ENCODE assay signal across 22 cellular contexts in the genomic region with DNA sequence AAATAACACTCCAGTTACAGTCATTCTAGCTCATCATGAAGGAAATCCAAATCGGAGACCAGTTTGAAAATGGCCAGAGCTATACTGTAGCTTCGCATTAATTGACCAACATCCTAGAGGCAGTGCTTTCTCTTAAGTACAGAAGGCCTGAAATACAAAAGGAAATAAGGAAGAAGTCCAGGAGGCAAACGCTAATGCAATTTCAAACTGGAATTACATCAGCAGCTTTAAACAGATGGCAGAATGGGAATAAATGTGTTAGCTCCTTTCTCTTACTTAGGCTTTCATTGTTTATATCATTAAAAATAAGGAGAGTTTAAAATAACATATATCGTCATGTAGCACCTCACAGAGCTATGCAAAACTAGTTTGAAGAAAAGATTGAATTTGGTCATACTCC.
DNase-seq lines count a peak whose midpoint lies in the region; ATAC-seq and TF ChIP-seq lines count a peak whose summit lies in the region.
"Had no signal": no experiment of that assay in that cellular context is flagged by ENCODE, and none has a peak within 500 bp of the region (broad histone marks: within the 10 kb centered on the region; RNA-seq: fewer than 3 reads in every experiment).

No MANE protein-coding gene starts in this region.

- H3K4me1 Mint-ChIP-seq in activated T-cell treated with anti-CD3 and anti-CD28 coated beads, Interleukin-2, amount 50 U/mL, for 24 hours (ENCODE audit: low read depth) = peaks cover 5% of the 10 kb centered on the region
- H3K4me1 Mint-ChIP-seq in activated T-helper 2 cell treated with anti-CD3 and anti-CD28 coated beads, Interferon-gamma antibody, Interleukin-2, Interleukin-4, amounts not matched to agents 10 μg/mL and 5 μg/mL and 100 μg/mL, durations not matched to agents 14 hours and 24 hours and 36 hours (ENCODE audit: low read depth) = peaks cover 10% of the 10 kb centered on the region
- H3K4me1 Mint-ChIP-seq: CD4-positive, alpha-beta memory T cell; neural crest cell had no signal

- TF ChIP-seq CTCF in choroid plexus epithelial cell (conservative IDR thresholded peaks at IDR 0.05; ENCODE audit: low read depth, low read length) (no peak), upper lobe of right lung (IDR thresholded peaks at IDR 0.05) (no peak)

- no peaks in the 10 kb centered on the region for H3K9me3 ChIP-seq in upper lobe of right lung
- H3K9me3 ChIP-seq: Peyer's patch, psoas muscle had no signal

- peak; percentile 15 to 54 for DNase-seq in NCI-H524 (lab: John Stamatoyannopoulos, UW)
- DNase-seq in NCI-H524 treated with DMSO at 0.1 percent for 48 hours (lab: John Stamatoyannopoulos, UW) = no peak
- peak; percentile 66 for DNase-seq in NCI-H82 treated with DMSO at 0.1 percent for 48 hours (lab: John Stamatoyannopoulos, UW; ENCODE audit: unreplicated experiment)
- peak; percentile 35 for DNase-seq in choroid plexus epithelial cell (ENCODE audit: low read depth)
- DNase-seq in upper lobe of right lung = no peak
- DNase-seq in activated T-cell treated with anti-CD3 and anti-CD28 coated beads, Interleukin-2, amount 50 U/mL, for 24 hours = no peak
- no peak for DNase-seq in activated T-helper 2 cell treated with anti-CD3 and anti-CD28 coated beads, Interferon-gamma antibody, Interleukin-2, Interleukin-4, amounts not matched to agents 10 μg/mL and 5 μg/mL and 100 μg/mL, durations not matched to agents 14 hours and 24 hours and 36 hours (ENCODE audit: low spot score)
- DNase-seq: activated naive CD8-positive, alpha-beta T cell treated with anti-CD3 and anti-CD28 coated beads, Interleukin-2, amount 50 U/mL, for 24 hours; CD4-positive, alpha-beta memory T cell; DMS79 treated with DMSO at 0.1 percent for 48 hours; kidney; NCI-H146; NCI-H526 treated with DMSO at 0.1 percent for 48 hours; Peyer's patch; psoas muscle had no signal

- ATAC-seq in upper lobe of right lung = peak; percentile 38
- ATAC-seq in GM19395 (IDR thresholded peaks at IDR 0.05; ENCODE audit: unreplicated experiment) = no peak
- ATAC-seq: activated naive CD8-positive, alpha-beta T cell treated with anti-CD3 and anti-CD28 coated beads, Interleukin-2, amount 50 U/mL, for 24 hours; esophagus mucosa; psoas muscle; stimulated activated effector memory CD8-positive, alpha-beta T cell treated with anti-CD3 and anti-CD28 coated beads, Interleukin-12 subunit alpha, Interleukin-12 subunit beta, amount 100 ng/mL, for 72 hours; WTC11 had no signal

- H3K36me3 ChIP-seq in upper lobe of right lung = no peaks in the 10 kb centered on the region
- H3K36me3 ChIP-seq: cardiac muscle cell, Peyer's patch had no signal

- no peak overlapping the region for H3K4me3 Mint-ChIP-seq in activated T-cell treated with anti-CD3 and anti-CD28 coated beads, Interleukin-2, amount 50 U/mL, for 24 hours
- no peak overlapping the region for H3K4me3 Mint-ChIP-seq in activated T-helper 2 cell treated with anti-CD3 and anti-CD28 coated beads, Interferon-gamma antibody, Interleukin-2, Interleukin-4, amounts not matched to agents 10 μg/mL and 5 μg/mL and 100 μg/mL, durations not matched to agents 14 hours and 24 hours and 36 hours (ENCODE audit: low read depth)
- H3K4me3 Mint-ChIP-seq: activated naive CD8-positive, alpha-beta T cell treated with anti-CD3 and anti-CD28 coated beads, Interleukin-2, amount 50 U/mL, for 24 hours; CD4-positive, alpha-beta memory T cell; neural crest cell; stimulated activated effector memory CD8-positive, alpha-beta T cell treated with anti-CD3 and anti-CD28 coated beads, Interleukin-12 subunit alpha, Interleukin-12 subunit beta, amount 100 ng/mL, for 72 hours; WTC11 had no signal

- no peaks in the 10 kb centered on the region for H3K4me1 ChIP-seq in upper lobe of right lung
- H3K4me1 ChIP-seq: Peyer's patch had no signal

- no peaks in the 10 kb centered on the region for H3K27me3 ChIP-seq in upper lobe of right lung
- H3K27me3 ChIP-seq: cardiac muscle cell, hepatocyte, Peyer's patch had no signal

- no peaks in the 10 kb centered on the region for H3K36me3 Mint-ChIP-seq in activated T-cell treated with anti-CD3 and anti-CD28 coated beads, Interleukin-2, amount 50 U/mL, for 24 hours (ENCODE audit: low read depth)
- no peaks in the 10 kb centered on the region for H3K36me3 Mint-ChIP-seq in activated T-helper 2 cell treated with anti-CD3 and anti-CD28 coated beads, Interferon-gamma antibody, Interleukin-2, Interleukin-4, amounts not matched to agents 10 μg/mL and 5 μg/mL and 100 μg/mL, durations not matched to agents 14 hours and 24 hours and 36 hours (ENCODE audit: low read depth)
- H3K36me3 Mint-ChIP-seq: CD4-positive, alpha-beta memory T cell; stimulated activated effector memory CD8-positive, alpha-beta T cell treated with anti-CD3 and anti-CD28 coated beads, Interleukin-12 subunit alpha, Interleukin-12 subunit beta, amount 100 ng/mL, for 72 hours; WTC11 had no signal

- intact Hi-C loops in upper lobe of right lung (cut with DNase I) = no loop called here
- intact Hi-C loops in activated T-helper 2 cell treated with anti-CD3 and anti-CD28 coated beads, Interferon-gamma antibody, Interleukin-2, Interleukin-4, amounts not matched to agents 10 μg/mL and 5 μg/mL and 100 μg/mL, durations not matched to agents 14 hours and 24 hours and 36 hours (cut with micrococcal nuclease) = no loop called here

- H3K9me3 Mint-ChIP-seq in activated T-cell treated with anti-CD3 and anti-CD28 coated beads, Interleukin-2, amount 50 U/mL, for 24 hours = no peaks in the 10 kb centered on the region
- no peaks in the 10 kb centered on the region for H3K9me3 Mint-ChIP-seq in activated T-helper 2 cell treated with anti-CD3 and anti-CD28 coated beads, Interferon-gamma antibody, Interleukin-2, Interleukin-4, amounts not matched to agents 10 μg/mL and 5 μg/mL and 100 μg/mL, durations not matched to agents 14 hours and 24 hours and 36 hours
- H3K9me3 Mint-ChIP-seq: activated naive CD8-positive, alpha-beta T cell treated with anti-CD3 and anti-CD28 coated beads, Interleukin-2, amount 50 U/mL, for 24 hours; CD4-positive, alpha-beta memory T cell; neural crest cell; stimulated activated effector memory CD8-positive, alpha-beta T cell treated with anti-CD3 and anti-CD28 coated beads, Interleukin-12 subunit alpha, Interleukin-12 subunit beta, amount 100 ng/mL, for 72 hours; WTC11 had no signal

- H3K27ac ChIP-seq in upper lobe of right lung = no peak overlapping the region
- H3K27ac ChIP-seq: cardiac muscle cell, hepatocyte, Peyer's patch, psoas muscle had no signal

- peaks cover 5% of the 10 kb centered on the region for H3K27me3 Mint-ChIP-seq in activated T-cell treated with anti-CD3 and anti-CD28 coated beads, Interleukin-2, amount 50 U/mL, for 24 hours
- H3K27me3 Mint-ChIP-seq in activated T-helper 2 cell treated with anti-CD3 and anti-CD28 coated beads, Interferon-gamma antibody, Interleukin-2, Interleukin-4, amounts not matched to agents 10 μg/mL and 5 μg/mL and 100 μg/mL, durations not matched to agents 14 hours and 24 hours and 36 hours (ENCODE audit: low read depth) = peaks cover 2% of the 10 kb centered on the region

- no peak overlapping the region for H3K27ac Mint-ChIP-seq in activated T-cell treated with anti-CD3 and anti-CD28 coated beads, Interleukin-2, amount 50 U/mL, for 24 hours
- no peak overlapping the region for H3K27ac Mint-ChIP-seq in activated T-helper 2 cell treated with anti-CD3 and anti-CD28 coated beads, Interferon-gamma antibody, Interleukin-2, Interleukin-4, amounts not matched to agents 10 μg/mL and 5 μg/mL and 100 μg/mL, durations not matched to agents 14 hours and 24 hours and 36 hours
- H3K27ac Mint-ChIP-seq: activated naive CD8-positive, alpha-beta T cell treated with anti-CD3 and anti-CD28 coated beads, Interleukin-2, amount 50 U/mL, for 24 hours; stimulated activated effector memory CD8-positive, alpha-beta T cell treated with anti-CD3 and anti-CD28 coated beads, Interleukin-12 subunit alpha, Interleukin-12 subunit beta, amount 100 ng/mL, for 72 hours; WTC11 had no signal

- no peak overlapping the region for H3K4me3 ChIP-seq in choroid plexus epithelial cell (ENCODE audit: low read depth, low read length)
- no peak overlapping the region for H3K4me3 ChIP-seq in upper lobe of right lung
- H3K4me3 ChIP-seq: cardiac muscle cell, hepatocyte, Peyer's patch, psoas muscle had no signal

Comparison
In these comparisons a context has a peak if more than half of its experiments do, and no peak if none do; other contexts are left out.
1. DNase-seq: peak in NCI-H524 (2 of 2), NCI-H82 treated with DMSO at 0.1 percent for 48 hours (single experiment) and choroid plexus epithelial cell (single experiment); none in NCI-H524 treated with DMSO at 0.1 percent for 48 hours (single experiment), upper lobe of right lung (single experiment), activated T-cell treated with anti-CD3 and anti-CD28 coated beads, Interleukin-2, amount 50 U/mL, for 24 hours (single experiment) and activated T-helper 2 cell treated with anti-CD3 and anti-CD28 coated beads, Interferon-gamma antibody, Interleukin-2, Interleukin-4, amounts not matched to agents 10 μg/mL and 5 μg/mL and 100 μg/mL, durations not matched to agents 14 hours and 24 hours and 36 hours (single experiment).